In genomic region chr10:6202684-6203330, GRCh38 we compare ENCODE assay signal across 1 cellular context.
TF ChIP-seq lines count a peak whose summit lies in the region.

Gene PFKFB3 (plus strand): TSS chr10:6202932. CDS start chr10:6203261, 329 bp downstream.

TF ChIP-seq in K562, 482 proteins besides CTCF, POLR2A, EP300 and RAD21 (continued from another document and continues in another):
- TF ChIP-seq MAFF (IDR thresholded peaks at IDR 0.05; ENCODE audit: low read length), result no peak
- TF ChIP-seq ZNF511 (CRISPR knock-in tag; IDR thresholded peaks at IDR 0.05), result peak; percentile 72
- peak; percentile 63; the same call in 1 of the 2 replicates for TF ChIP-seq ETV5 (CRISPR knock-in tag; IDR thresholded peaks at IDR 0.05; ENCODE audit: low read depth)
- TF ChIP-seq ZBTB1 (CRISPR knock-in tag; IDR thresholded peaks at IDR 0.05; ENCODE audit: borderline replicate concordance, low read depth), result 0 out of 2 replicates have a peak, but pooled peaks have one; percentile 41
- TF ChIP-seq, protein P1, sequence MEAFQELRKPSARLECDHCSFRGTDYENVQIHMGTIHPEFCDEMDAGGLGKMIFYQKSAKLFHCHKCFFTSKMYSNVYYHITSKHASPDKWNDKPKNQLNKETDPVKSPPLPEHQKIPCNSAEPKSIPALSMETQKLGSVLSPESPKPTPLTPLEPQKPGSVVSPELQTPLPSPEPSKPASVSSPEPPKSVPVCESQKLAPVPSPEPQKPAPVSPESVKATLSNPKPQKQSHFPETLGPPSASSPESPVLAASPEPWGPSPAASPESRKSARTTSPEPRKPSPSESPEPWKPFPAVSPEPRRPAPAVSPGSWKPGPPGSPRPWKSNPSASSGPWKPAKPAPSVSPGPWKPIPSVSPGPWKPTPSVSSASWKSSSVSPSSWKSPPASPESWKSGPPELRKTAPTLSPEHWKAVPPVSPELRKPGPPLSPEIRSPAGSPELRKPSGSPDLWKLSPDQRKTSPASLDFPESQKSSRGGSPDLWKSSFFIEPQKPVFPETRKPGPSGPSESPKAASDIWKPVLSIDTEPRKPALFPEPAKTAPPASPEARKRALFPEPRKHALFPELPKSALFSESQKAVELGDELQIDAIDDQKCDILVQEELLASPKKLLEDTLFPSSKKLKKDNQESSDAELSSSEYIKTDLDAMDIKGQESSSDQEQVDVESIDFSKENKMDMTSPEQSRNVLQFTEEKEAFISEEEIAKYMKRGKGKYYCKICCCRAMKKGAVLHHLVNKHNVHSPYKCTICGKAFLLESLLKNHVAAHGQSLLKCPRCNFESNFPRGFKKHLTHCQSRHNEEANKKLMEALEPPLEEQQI (IDR thresholded peaks at IDR 0.05), result no peak
- no peak for TF ChIP-seq NFXL1 (CRISPR knock-in tag; IDR thresholded peaks at IDR 0.05)
- peak; percentile 99 for TF ChIP-seq RBM25 (IDR thresholded peaks at IDR 0.05; ENCODE audit: low read depth, low read length, severe bottlenecking)
- peak; percentile 91 for TF ChIP-seq MTA3 (IDR thresholded peaks at IDR 0.05; ENCODE audit: borderline replicate concordance)
- TF ChIP-seq SIX5 (IDR thresholded peaks at IDR 0.05; ENCODE audit: borderline replicate concordance in 1 of 2, insufficient read depth in 1 of 2, low read depth in 1 of 2, low read length in 2 of 2), result no peak
- peak; percentile 63 for TF ChIP-seq BCOR (IDR thresholded peaks at IDR 0.05)
- TF ChIP-seq ATF6 (CRISPR knock-in tag; IDR thresholded peaks at IDR 0.05), result no peak
- peak; percentile 22; the same call in 1 of the 2 replicates for TF ChIP-seq RBM34 (IDR thresholded peaks at IDR 0.05; ENCODE audit: borderline replicate concordance, insufficient read depth, low read length)
- no peak for TF ChIP-seq HNRNPK (IDR thresholded peaks at IDR 0.05; ENCODE audit: low read depth, low read length, poor library complexity, severe bottlenecking)
- TF ChIP-seq MXI1 (IDR thresholded peaks at IDR 0.05; ENCODE audit: low read depth, low read length), result peak; percentile 77; the same call in 1 of the 2 replicates
- TF ChIP-seq THAP12 (CRISPR knock-in tag; IDR thresholded peaks at IDR 0.05), result no peak
- no peak for TF ChIP-seq ZNF445 (CRISPR knock-in tag; IDR thresholded peaks at IDR 0.05; ENCODE audit: low read depth)
- TF ChIP-seq FOS (IDR thresholded peaks at IDR 0.05; ENCODE audit: extremely low read depth, insufficient read length), result no peak
- TF ChIP-seq, protein P2, sequence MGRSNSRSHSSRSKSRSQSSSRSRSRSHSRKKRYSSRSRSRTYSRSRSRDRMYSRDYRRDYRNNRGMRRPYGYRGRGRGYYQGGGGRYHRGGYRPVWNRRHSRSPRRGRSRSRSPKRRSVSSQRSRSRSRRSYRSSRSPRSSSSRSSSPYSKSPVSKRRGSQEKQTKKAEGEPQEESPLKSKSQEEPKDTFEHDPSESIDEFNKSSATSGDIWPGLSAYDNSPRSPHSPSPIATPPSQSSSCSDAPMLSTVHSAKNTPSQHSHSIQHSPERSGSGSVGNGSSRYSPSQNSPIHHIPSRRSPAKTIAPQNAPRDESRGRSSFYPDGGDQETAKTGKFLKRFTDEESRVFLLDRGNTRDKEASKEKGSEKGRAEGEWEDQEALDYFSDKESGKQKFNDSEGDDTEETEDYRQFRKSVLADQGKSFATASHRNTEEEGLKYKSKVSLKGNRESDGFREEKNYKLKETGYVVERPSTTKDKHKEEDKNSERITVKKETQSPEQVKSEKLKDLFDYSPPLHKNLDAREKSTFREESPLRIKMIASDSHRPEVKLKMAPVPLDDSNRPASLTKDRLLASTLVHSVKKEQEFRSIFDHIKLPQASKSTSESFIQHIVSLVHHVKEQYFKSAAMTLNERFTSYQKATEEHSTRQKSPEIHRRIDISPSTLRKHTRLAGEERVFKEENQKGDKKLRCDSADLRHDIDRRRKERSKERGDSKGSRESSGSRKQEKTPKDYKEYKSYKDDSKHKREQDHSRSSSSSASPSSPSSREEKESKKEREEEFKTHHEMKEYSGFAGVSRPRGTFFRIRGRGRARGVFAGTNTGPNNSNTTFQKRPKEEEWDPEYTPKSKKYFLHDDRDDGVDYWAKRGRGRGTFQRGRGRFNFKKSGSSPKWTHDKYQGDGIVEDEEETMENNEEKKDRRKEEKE (IDR thresholded peaks at IDR 0.05; ENCODE audit: borderline replicate concordance in 1 of 2, control insufficient read depth in 1 of 2, low read depth in 2 of 2, low read length in 1 of 2), result no peak
- no peak for TF ChIP-seq CUX1 (CRISPR knock-in tag; IDR thresholded peaks at IDR 0.05)
- TF ChIP-seq KDM1A (IDR thresholded peaks at IDR 0.05), result 0 out of 4 replicates have a peak, but pooled peaks of 1 of the 2 experiments have one; percentile 7
- TF ChIP-seq SIN3A (IDR thresholded peaks at IDR 0.05; ENCODE audit: borderline replicate concordance in 2 of 2, control insufficient read depth in 1 of 2, low read depth in 2 of 2, low read length in 2 of 2), result peak in 1 of 2 experiments; percentile 9; a peak in 1 of 4 replicates
- no peak for TF ChIP-seq PHF20 (IDR thresholded peaks at IDR 0.05; ENCODE audit: partially characterized antibody)
- no peak for TF ChIP-seq MAFK (IDR thresholded peaks at IDR 0.05; ENCODE audit: low read length)
- 0 out of 2 replicates have a peak, but pooled peaks have one; percentile 56 for TF ChIP-seq MED1 (CRISPR knock-in tag; IDR thresholded peaks at IDR 0.05; ENCODE audit: borderline replicate concordance)
- TF ChIP-seq ZNF124 (CRISPR knock-in tag; IDR thresholded peaks at IDR 0.05), result no peak
- TF ChIP-seq, protein P3, sequence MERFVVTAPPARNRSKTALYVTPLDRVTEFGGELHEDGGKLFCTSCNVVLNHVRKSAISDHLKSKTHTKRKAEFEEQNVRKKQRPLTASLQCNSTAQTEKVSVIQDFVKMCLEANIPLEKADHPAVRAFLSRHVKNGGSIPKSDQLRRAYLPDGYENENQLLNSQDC (CRISPR knock-in tag; IDR thresholded peaks at IDR 0.05), result no peak
- TF ChIP-seq CHD4 (IDR thresholded peaks at IDR 0.05; ENCODE audit: insufficient read depth, insufficient replicate concordance, low read depth, low read length, poor library complexity, severe bottlenecking), result no peak
- TF ChIP-seq FOSL1 (tag; conservative IDR thresholded peaks at IDR 0.05), result no peak
- TF ChIP-seq L3MBTL2 (IDR thresholded peaks at IDR 0.05), result peak; percentile 67
- no peak for TF ChIP-seq ZNF165 (CRISPR knock-in tag; IDR thresholded peaks at IDR 0.05; ENCODE audit: borderline replicate concordance)
- 0 out of 2 replicates have a peak, but pooled peaks have one; percentile 27 for TF ChIP-seq HLTF (IDR thresholded peaks at IDR 0.05)
- TF ChIP-seq, protein P4, sequence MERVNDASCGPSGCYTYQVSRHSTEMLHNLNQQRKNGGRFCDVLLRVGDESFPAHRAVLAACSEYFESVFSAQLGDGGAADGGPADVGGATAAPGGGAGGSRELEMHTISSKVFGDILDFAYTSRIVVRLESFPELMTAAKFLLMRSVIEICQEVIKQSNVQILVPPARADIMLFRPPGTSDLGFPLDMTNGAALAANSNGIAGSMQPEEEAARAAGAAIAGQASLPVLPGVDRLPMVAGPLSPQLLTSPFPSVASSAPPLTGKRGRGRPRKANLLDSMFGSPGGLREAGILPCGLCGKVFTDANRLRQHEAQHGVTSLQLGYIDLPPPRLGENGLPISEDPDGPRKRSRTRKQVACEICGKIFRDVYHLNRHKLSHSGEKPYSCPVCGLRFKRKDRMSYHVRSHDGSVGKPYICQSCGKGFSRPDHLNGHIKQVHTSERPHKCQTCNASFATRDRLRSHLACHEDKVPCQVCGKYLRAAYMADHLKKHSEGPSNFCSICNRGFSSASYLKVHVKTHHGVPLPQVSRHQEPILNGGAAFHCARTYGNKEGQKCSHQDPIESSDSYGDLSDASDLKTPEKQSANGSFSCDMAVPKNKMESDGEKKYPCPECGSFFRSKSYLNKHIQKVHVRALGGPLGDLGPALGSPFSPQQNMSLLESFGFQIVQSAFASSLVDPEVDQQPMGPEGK (CRISPR knock-in tag; IDR thresholded peaks at IDR 0.05; ENCODE audit: borderline replicate concordance), result 0 out of 2 replicates have a peak, but pooled peaks have one; percentile 22
- TF ChIP-seq ZNF133 (CRISPR knock-in tag; IDR thresholded peaks at IDR 0.05), result no peak
- TF ChIP-seq MAZ (CRISPR knock-in tag; conservative IDR thresholded peaks at IDR 0.05 in 1 of 2, IDR thresholded peaks at IDR 0.05 in 1 of 2), result peak; percentile 60 to 89
- no peak for TF ChIP-seq YBX1 (IDR thresholded peaks at IDR 0.05)
- no peak for TF ChIP-seq SP2 (IDR thresholded peaks at IDR 0.05; ENCODE audit: extremely low read depth, low read depth, low read length, poor library complexity, severe bottlenecking)
- no peak for TF ChIP-seq ZNF766 (CRISPR knock-in tag; conservative IDR thresholded peaks at IDR 0.05)
- peak; percentile 86 for TF ChIP-seq NCOA6 (IDR thresholded peaks at IDR 0.05)
- TF ChIP-seq, protein P5, sequence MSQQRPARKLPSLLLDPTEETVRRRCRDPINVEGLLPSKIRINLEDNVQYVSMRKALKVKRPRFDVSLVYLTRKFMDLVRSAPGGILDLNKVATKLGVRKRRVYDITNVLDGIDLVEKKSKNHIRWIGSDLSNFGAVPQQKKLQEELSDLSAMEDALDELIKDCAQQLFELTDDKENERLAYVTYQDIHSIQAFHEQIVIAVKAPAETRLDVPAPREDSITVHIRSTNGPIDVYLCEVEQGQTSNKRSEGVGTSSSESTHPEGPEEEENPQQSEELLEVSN (IDR thresholded peaks at IDR 0.05; ENCODE audit: borderline replicate concordance in 1 of 2, extremely low read depth in 1 of 2, insufficient read depth in 1 of 2, insufficient read length in 1 of 2, low read depth in 1 of 2, low read length in 1 of 2, poor library complexity in 1 of 2, severe bottlenecking in 1 of 2), result peak in 1 of 2 experiments; percentile 59
- peak; percentile 47; the same call in 1 of the 2 replicates for TF ChIP-seq KLF13 (tag; IDR thresholded peaks at IDR 0.05; ENCODE audit: borderline replicate concordance, low read depth)
- TF ChIP-seq SMAD3 (CRISPR knock-in tag; conservative IDR thresholded peaks at IDR 0.05), result no peak
- TF ChIP-seq NELFE (IDR thresholded peaks at IDR 0.05; ENCODE audit: insufficient read depth, insufficient read length), result no peak
- 0 out of 2 replicates have a peak, but pooled peaks have one; percentile 62 for TF ChIP-seq GTF2A2 (tag; IDR thresholded peaks at IDR 0.05)
- no peak for TF ChIP-seq ZNF184 (CRISPR knock-in tag; IDR thresholded peaks at IDR 0.05)
